ENCODE assay signal across 8 cellular contexts in genomic region chr7:105268056-105268455, GRCh38.
DNase-seq lines count a peak whose midpoint lies in the region; FAIRE-seq and TF ChIP-seq lines count a peak whose summit lies in the region.

No MANE protein-coding gene starts in this region.

- TF ChIP-seq CTCF in SK-N-SH (IDR thresholded peaks at IDR 0.05) (no peak; the same call in 1 of the 2 replicates), retinal pigment epithelial cell (conservative IDR thresholded peaks at IDR 0.05; ENCODE audit: low read depth, low read length) (no peak)

- H3K79me2 ChIP-seq in SK-N-SH (ENCODE audit: insufficient read depth) = peaks cover 96% of the 10 kb centered on the region

- peak overlapping the region; percentile 72 for H3K4me2 ChIP-seq in SK-N-SH

- peak in 1 of 2 experiments; percentile 38; a peak in 1 of 4 replicates for TF ChIP-seq EP300 in SK-N-SH (IDR thresholded peaks at IDR 0.05; ENCODE audit: borderline replicate concordance in 1 of 2, low read depth in 1 of 2, low read length in 1 of 2)

- H3F3A ChIP-seq in SK-N-SH (replicated peaks; ENCODE audit: insufficient read depth) = peaks cover 33% of the 10 kb centered on the region

- peak; percentile 59 for DNase-seq in AG08396 (ENCODE audit: low spot score)
- DNase-seq in H54 (ENCODE audit: insufficient read length, low spot score) = no peak
- peak; percentile 26 for DNase-seq in SK-N-SH
- peak; percentile 43 for DNase-seq in fibroblast of gingiva (ENCODE audit: low read depth)
- DNase-seq in retinal pigment epithelial cell (ENCODE audit: low read depth) = peak; percentile 39
- DNase-seq in T-helper 9 cell = no peak
- DNase-seq in NCI-H2107 treated with DMSO at 0.1 percent for 48 hours (lab: John Stamatoyannopoulos, UW; ENCODE audit: unreplicated experiment) = no peak
- no peak for DNase-seq in activated CD8-positive, alpha-beta memory T cell treated with anti-CD3 and anti-CD28 coated beads for 24 hours

- peak overlapping the region; percentile 81 to 93 for H3K27ac ChIP-seq in SK-N-SH (ENCODE audit: low read depth in 2 of 2, low read length in 1 of 2)

- peaks cover 18 to 34% of the 10 kb centered on the region in 2 experiments; a peak in 3 of 4 replicates for H3K4me1 ChIP-seq in SK-N-SH (ENCODE audit: control insufficient read depth in 1 of 2, insufficient read depth in 2 of 2, low read depth in 1 of 2, low read length in 1 of 2)

- peak overlapping the region; percentile 44 to 54 for H3K4me3 ChIP-seq in SK-N-SH (ENCODE audit: low read depth in 2 of 2, low read length in 1 of 2)
- H3K4me3 ChIP-seq in retinal pigment epithelial cell (ENCODE audit: low read length) = peak overlapping the region; percentile 51

- TF ChIP-seq POLR2A in H54 (IDR thresholded peaks at IDR 0.05; ENCODE audit: low read depth, low read length) = no peak

- no peak overlapping the region for H2AFZ ChIP-seq in SK-N-SH (ENCODE audit: low read depth)

- CTCF ChIA-PET in SK-N-SH (lab: Yijun Ruan, JAX) = interaction anchor here (0.9 to 1.4 kb wide), 9 partner anchors 11 to 287 kb away, joined by 3 to 5 read pairs (median 3); no protein-coding TSS in a partner anchor

- peaks cover 52% of the 10 kb centered on the region for H4K20me1 ChIP-seq in SK-N-SH (ENCODE audit: insufficient read depth)

- H3K9me2 ChIP-seq in SK-N-SH = no peaks in the 10 kb centered on the region

- POLR2A ChIA-PET in SK-N-SH (lab: Yijun Ruan, JAX) = interaction anchor here (0.6 to 1.3 kb wide), 3 partner anchors 17 to 162 kb away, joined by 3 to 4 read pairs (median 3); no protein-coding TSS in a partner anchor

- H3K36me3 ChIP-seq in SK-N-SH (replicated peaks in 1 of 2; ENCODE audit: control insufficient read depth in 1 of 2, insufficient read depth in 2 of 2, low read length in 1 of 2) = no peaks in the 10 kb centered on the region

- no peaks in the 10 kb centered on the region for H3K27me3 ChIP-seq in SK-N-SH (ENCODE audit: insufficient read depth)

- FAIRE-seq in H54 (lab: Jason Lieb, UNC) = peak; percentile 52

- peak overlapping the region; percentile 46; the same call in 1 of the 2 replicates for H3K9ac ChIP-seq in SK-N-SH

- TF ChIP-seq RAD21 in SK-N-SH (IDR thresholded peaks at IDR 0.05; ENCODE audit: low read length) = no peak

- H3K9me3 ChIP-seq in SK-N-SH = no peaks in the 10 kb centered on the region

- 58% methylated on average over 1 of the region's 1 CpG for WGBS in SK-N-SH (ENCODE audit: low lambda C conversion rate)

TF ChIP-seq in SK-N-SH, 30 proteins besides CTCF, POLR2A, EP300 and RAD21:
- TF ChIP-seq JUND (IDR thresholded peaks at IDR 0.05) (peak; percentile 75), FOSL2 (IDR thresholded peaks at IDR 0.05; ENCODE audit: borderline replicate concordance, low read depth) (peak; percentile 79), FOXM1 (IDR thresholded peaks at IDR 0.05; ENCODE audit: low read depth) (no peak), TAF1 (IDR thresholded peaks at IDR 0.05; ENCODE audit: borderline replicate concordance, low read depth, low read length) (0 out of 2 replicates have a peak, but pooled peaks have one; percentile 11), USF2 (IDR thresholded peaks at IDR 0.05; ENCODE audit: borderline replicate concordance, low read depth, low read length) (no peak), NRF1 (IDR thresholded peaks at IDR 0.05; ENCODE audit: low read depth, low read length) (no peak), TEAD4 (IDR thresholded peaks at IDR 0.05; ENCODE audit: borderline replicate concordance, insufficient read depth) (peak; percentile 31; the same call in 1 of the 2 replicates), TCF12 (IDR thresholded peaks at IDR 0.05) (peak; percentile 41; the same call in 1 of the 2 replicates), GATA2 (CRISPR knock-in tag; IDR thresholded peaks at IDR 0.05) (no peak), PBX3 (IDR thresholded peaks at IDR 0.05) (peak; percentile 87), MEF2A (IDR thresholded peaks at IDR 0.05; ENCODE audit: borderline replicate concordance, low read depth) (peak; percentile 11; the same call in 1 of the 2 replicates)
- TF ChIP-seq, protein P1, sequence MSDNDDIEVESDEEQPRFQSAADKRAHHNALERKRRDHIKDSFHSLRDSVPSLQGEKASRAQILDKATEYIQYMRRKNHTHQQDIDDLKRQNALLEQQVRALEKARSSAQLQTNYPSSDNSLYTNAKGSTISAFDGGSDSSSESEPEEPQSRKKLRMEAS (IDR thresholded peaks at IDR 0.05; ENCODE audit: low read depth) = no peak

Comparison
In these comparisons a context has a peak if more than half of its experiments do, and no peak if none do; other contexts are left out.
1. DNase-seq: peak in AG08396 (single experiment), SK-N-SH (single experiment), fibroblast of gingiva (single experiment) and retinal pigment epithelial cell (single experiment); none in H54 (single experiment), T-helper 9 cell (single experiment), NCI-H2107 treated with DMSO at 0.1 percent for 48 hours (single experiment) and activated CD8-positive, alpha-beta memory T cell treated with anti-CD3 and anti-CD28 coated beads for 24 hours (single experiment).